In genomic region chr3:89276116-89276515, GRCh38 we compare ENCODE assay signal across 21 cellular contexts.
DNase-seq lines count a peak whose midpoint lies in the region; ATAC-seq, FAIRE-seq and TF ChIP-seq lines count a peak whose summit lies in the region.
"Had no signal": no experiment of that assay in that cellular context is flagged by ENCODE, and none has a peak within 500 bp of the region (broad histone marks: within the 10 kb centered on the region; RNA-seq: fewer than 3 reads in every experiment).

No MANE protein-coding gene starts in this region.

- POLR2A ChIA-PET in endothelial cell of umbilical vein (lab: Charles Lee), result no interaction called here

- H3K27me3 ChIP-seq in GM23338 (ENCODE audit: insufficient read depth) (no peaks in the 10 kb centered on the region), endothelial cell of umbilical vein (ENCODE audit: control insufficient read depth in 2 of 2, insufficient read depth in 2 of 2, low read length in 2 of 2) (no peaks in the 10 kb centered on the region), neural cell (ENCODE audit: insufficient read depth, low read depth, low read length) (no peaks in the 10 kb centered on the region), lower lobe of right lung (ENCODE audit: low read depth) (no peaks in the 10 kb centered on the region)
- H3K27me3 ChIP-seq: BLaER1 treated with 17β-estradiol and CSF1 and Interleukin-3, amounts not matched to agents 10 nM and 100 nM had no signal

- H3K9me2 ChIP-seq in GM23338 (ENCODE audit: insufficient read depth) (no peaks in the 10 kb centered on the region), neural cell (ENCODE audit: insufficient read depth, low read length) (no peaks in the 10 kb centered on the region)

- H3K9me3 Mint-ChIP-seq in GM23338, result no peaks in the 10 kb centered on the region

- H3K4me3 Mint-ChIP-seq in GM23338, result no peak overlapping the region
- H3K4me3 Mint-ChIP-seq: B cell; CD4-positive, alpha-beta T cell; CD8-positive, alpha-beta T cell had no signal

- TF ChIP-seq POLR2A in endothelial cell of umbilical vein (IDR thresholded peaks at IDR 0.05; ENCODE audit: low read depth, low read length), result no peak

- no peak for DNase-seq in GM23338 (ENCODE audit: low spot score)
- DNase-seq in endothelial cell of umbilical vein (ENCODE audit: low read depth, low spot score), result no peak
- DNase-seq in lower lobe of right lung, result no peak
- DNase-seq: AML-193; Caco-2; Calu3; CD4-positive, alpha-beta T cell; CD8-positive, alpha-beta T cell; DMS79 treated with DMSO at 0.1 percent for 48 hours; GF-D8 had no signal

- peak; percentile 92 for TF ChIP-seq EP300 in neural cell (conservative IDR thresholded peaks at IDR 0.05; ENCODE audit: poor library complexity, severe bottlenecking)

- H3K79me2 ChIP-seq in GM23338 (replicated peaks; ENCODE audit: insufficient read depth), result no peaks in the 10 kb centered on the region
- no peaks in the 10 kb centered on the region for H3K79me2 ChIP-seq in endothelial cell of umbilical vein (ENCODE audit: control insufficient read depth, insufficient read depth, low read length)
- H3K79me2 ChIP-seq in neural cell (replicated peaks; ENCODE audit: insufficient read depth, low read length), result no peaks in the 10 kb centered on the region

- peak; percentile 12 for FAIRE-seq in endothelial cell of umbilical vein (lab: Jason Lieb, UNC)
- FAIRE-seq: A549, D721Med, G401.6, GM12891, GM19239 had no signal

- H3K4me2 ChIP-seq in GM23338 (peak overlapping the region; percentile 14; the same call in 1 of the 2 replicates), endothelial cell of umbilical vein (ENCODE audit: insufficient read depth, low read length) (no peak overlapping the region), neural cell (ENCODE audit: low read length) (no peak overlapping the region)
- H3K4me2 ChIP-seq: A549; BLaER1 treated with 17β-estradiol and CSF1 and Interleukin-3, amounts not matched to agents 10 nM and 100 nM had no signal

- peaks cover 23% of the 10 kb centered on the region for H3K4me1 ChIP-seq in GM23338 (ENCODE audit: insufficient read depth)
- H3K4me1 ChIP-seq in endothelial cell of umbilical vein (ENCODE audit: control insufficient read depth, extremely low read depth, insufficient read depth, low read length), result no peaks in the 10 kb centered on the region
- no peaks in the 10 kb centered on the region for H3K4me1 ChIP-seq in lower lobe of right lung
- H3K4me1 ChIP-seq: A549, Caco-2 had no signal

- ATAC-seq in GM23338 (no peak), HG03135 (IDR thresholded peaks at IDR 0.05; ENCODE audit: unreplicated experiment) (no peak), lower lobe of right lung (no peak)
- ATAC-seq: A549; CD8-positive, alpha-beta T cell had no signal

- no peak overlapping the region for H3K9ac ChIP-seq in endothelial cell of umbilical vein (replicated peaks; ENCODE audit: extremely low read depth, insufficient read depth, low read length)
- H3K9ac ChIP-seq in neural cell (ENCODE audit: low read length), result no peak overlapping the region
- H3K9ac ChIP-seq: BLaER1 treated with 17β-estradiol and CSF1 and Interleukin-3, amounts not matched to agents 10 nM and 100 nM had no signal

- no peaks in the 10 kb centered on the region for H3K36me3 Mint-ChIP-seq in GM23338 (ENCODE audit: low read depth)
- H3K36me3 Mint-ChIP-seq: CD8-positive, alpha-beta T cell had no signal

- BruUV-seq in endothelial cell of umbilical vein (replicated peaks; lab: Mats Ljungman, UMichigan), result no TSS peak

- peaks cover 38% of the 10 kb centered on the region for H3K4me1 Mint-ChIP-seq in GM23338
- H3K4me1 Mint-ChIP-seq: B cell had no signal

- no peak for TF ChIP-seq CTCF in GM23338 (conservative IDR thresholded peaks at IDR 0.05; ENCODE audit: low read depth in 2 of 2)
- TF ChIP-seq CTCF in endothelial cell of umbilical vein (IDR thresholded peaks at IDR 0.05; ENCODE audit: extremely low read depth in 1 of 2, insufficient read depth in 1 of 2, low read depth in 1 of 2, low read length in 2 of 2), result no peak
- no peak for TF ChIP-seq CTCF in neural cell (IDR thresholded peaks at IDR 0.05; ENCODE audit: poor library complexity, severe bottlenecking)
- TF ChIP-seq CTCF in lower lobe of right lung (IDR thresholded peaks at IDR 0.05), result no peak

- CTCF ChIA-PET in endothelial cell of umbilical vein (lab: Charles Lee), result no interaction called here

- no peaks in the 10 kb centered on the region for H3F3A ChIP-seq in GM23338 (replicated peaks; ENCODE audit: low read depth)
- H3F3A ChIP-seq in neural cell (ENCODE audit: insufficient read depth, low read length, poor library complexity, severe bottlenecking), result peaks cover 3% of the 10 kb centered on the region

- H3K27me3 Mint-ChIP-seq in GM23338 (ENCODE audit: insufficient read depth, low read depth, poor library complexity), result peaks cover 2% of the 10 kb centered on the region
- H3K27me3 Mint-ChIP-seq: B cell; CD4-positive, alpha-beta T cell had no signal

- no peaks in the 10 kb centered on the region for H3K36me3 ChIP-seq in GM23338 (ENCODE audit: insufficient read depth)
- no peaks in the 10 kb centered on the region for H3K36me3 ChIP-seq in endothelial cell of umbilical vein (ENCODE audit: control insufficient read depth in 2 of 2, extremely low read depth in 1 of 2, insufficient read depth in 2 of 2, low read length in 2 of 2)
- no peaks in the 10 kb centered on the region for H3K36me3 ChIP-seq in neural cell (ENCODE audit: insufficient read depth, low read length)
- H3K36me3 ChIP-seq in lower lobe of right lung, result no peaks in the 10 kb centered on the region

- H3K27ac Mint-ChIP-seq in GM23338, result no peak overlapping the region
- H3K27ac Mint-ChIP-seq: B cell; CD4-positive, alpha-beta T cell; CD8-positive, alpha-beta T cell had no signal

- H3K9me1 ChIP-seq in endothelial cell of umbilical vein (replicated peaks; ENCODE audit: control insufficient read depth, extremely low read depth, insufficient read depth, low read length), result no peaks in the 10 kb centered on the region

- H3K4me3 ChIP-seq in GM23338, result no peak overlapping the region
- H3K4me3 ChIP-seq in endothelial cell of umbilical vein (replicated peaks in 1 of 3; ENCODE audit: insufficient read depth in 1 of 3, low read depth in 1 of 3, low read length in 3 of 3), result no peak overlapping the region
- H3K4me3 ChIP-seq in neural cell (ENCODE audit: low read length), result no peak overlapping the region
- no peak overlapping the region for H3K4me3 ChIP-seq in lower lobe of right lung
- H3K4me3 ChIP-seq: A549; BLaER1 treated with 17β-estradiol and CSF1 and Interleukin-3, amounts not matched to agents 10 nM and 100 nM had no signal

- dilution Hi-C loops in endothelial cell of umbilical vein (cut with MboI; ENCODE audit: extremely low pct_ligation_motif_present, low sequenced_read_pairs), result no loop called here

- H3K27ac ChIP-seq in GM23338 (ENCODE audit: low read depth), result no peak overlapping the region
- H3K27ac ChIP-seq in endothelial cell of umbilical vein (ENCODE audit: insufficient read depth, low read depth, low read length), result no peak overlapping the region
- H3K27ac ChIP-seq in neural cell (ENCODE audit: low read length), result peak overlapping the region; percentile 41
- H3K27ac ChIP-seq in lower lobe of right lung, result no peak overlapping the region
- H3K27ac ChIP-seq: 22Rv1; A549; BLaER1 treated with 17β-estradiol and CSF1 and Interleukin-3, amounts not matched to agents 10 nM and 100 nM; C4-2B had no signal

- H2AFZ ChIP-seq in GM23338 (no peak overlapping the region), endothelial cell of umbilical vein (ENCODE audit: low read depth, low read length) (no peak overlapping the region), neural cell (ENCODE audit: low read depth, low read length) (no peak overlapping the region)

- H3K9me3 ChIP-seq in endothelial cell of umbilical vein (replicated peaks; ENCODE audit: control insufficient read depth, insufficient read depth, low read length), result no peaks in the 10 kb centered on the region
- no peaks in the 10 kb centered on the region for H3K9me3 ChIP-seq in neural cell (ENCODE audit: low read length)
- no peaks in the 10 kb centered on the region for H3K9me3 ChIP-seq in lower lobe of right lung
- H3K9me3 ChIP-seq: A549; BLaER1 treated with 17β-estradiol and CSF1 and Interleukin-3, amounts not matched to agents 10 nM and 100 nM; Caco-2 had no signal

- no peaks in the 10 kb centered on the region for H4K20me1 ChIP-seq in GM23338 (replicated peaks; ENCODE audit: insufficient read depth)
- no peaks in the 10 kb centered on the region for H4K20me1 ChIP-seq in endothelial cell of umbilical vein (replicated peaks; ENCODE audit: control insufficient read depth, extremely low read depth, insufficient read depth, low read length)
- H4K20me1 ChIP-seq in neural cell (ENCODE audit: insufficient read depth), result no peaks in the 10 kb centered on the region

- TF ChIP-seq RAD21 in neural cell (conservative IDR thresholded peaks at IDR 0.05), result no peak

- intact Hi-C loops in endothelial cell of umbilical vein (cut with micrococcal nuclease), result no loop called here
- intact Hi-C loops in lower lobe of right lung (cut with DNase I), result no loop called here

TF ChIP-seq in GM23338, 12 proteins besides CTCF, POLR2A, EP300 and RAD21 (continues in another document):
- TF ChIP-seq STAT1 (IDR thresholded peaks at IDR 0.05; ENCODE audit: unreplicated experiment) (no peak), NANOG (IDR thresholded peaks at IDR 0.05; ENCODE audit: borderline replicate concordance) (no peak)

TF ChIP-seq in endothelial cell of umbilical vein, 7 proteins besides CTCF, POLR2A, EP300 and RAD21:
- TF ChIP-seq FOS (IDR thresholded peaks at IDR 0.05; ENCODE audit: borderline replicate concordance, insufficient read depth, low read length), result no peak
- TF ChIP-seq POLR2AphosphoS5 (IDR thresholded peaks at IDR 0.05; ENCODE audit: insufficient read depth, low read depth, low read length), result no peak
- no peak for TF ChIP-seq EZH2 (IDR thresholded peaks at IDR 0.05; ENCODE audit: borderline replicate concordance, low read depth, low read length, severe bottlenecking)

TF ChIP-seq in neural cell, 6 proteins besides CTCF, POLR2A, EP300 and RAD21 (continues in another document):
- peak; percentile 60 for TF ChIP-seq POLR2AphosphoS5 (IDR thresholded peaks at IDR 0.05)
- TF ChIP-seq MXI1 (conservative IDR thresholded peaks at IDR 0.05; ENCODE audit: poor library complexity, severe bottlenecking), result no peak
